ENCODE assay signal across 13 cellular contexts in genomic region chr1:110234691-110235090, GRCh38. TPM values are rescaled to one million over a fixed set of nuclear protein-coding genes. Genes with fewer than 3 reads are reported as not detected.
DNase-seq lines count a peak whose midpoint lies in the region; ATAC-seq, FAIRE-seq and TF ChIP-seq lines count a peak whose summit lies in the region.
"Had no signal": no experiment of that assay in that cellular context is flagged by ENCODE, and none has a peak within 500 bp of the region (broad histone marks: within the 10 kb centered on the region; RNA-seq: fewer than 3 reads in every experiment).

No MANE protein-coding gene starts in this region.

- WGBS in H1 (ENCODE audit: extremely low coverage in 1 of 2, insufficient coverage in 1 of 2, insufficient read length in 1 of 2, insufficient replicate concordance in 2 of 2, low coverage in 1 of 2, low lambda C conversion rate in 2 of 2, missing lambda C conversion rate in 1 of 2), 2 experiments: 86% methylated on average over 5 of the region's 5 CpGs; no CpG with 5 or more reads in 1 of the 2 experiments

- TF ChIP-seq EP300 in H1 (IDR thresholded peaks at IDR 0.05; ENCODE audit: borderline replicate concordance in 1 of 2, low read depth in 2 of 2, low read length in 2 of 2): no peak

- H3K4me1 Mint-ChIP-seq in activated CD4-positive, alpha-beta memory T cell treated with anti-CD3 and anti-CD28 coated beads for 36 hours (ENCODE audit: low read depth): peaks cover 54% of the 10 kb centered on the region
- peaks cover 21% of the 10 kb centered on the region for H3K4me1 Mint-ChIP-seq in activated CD4-positive, alpha-beta memory T cell treated with anti-CD3 and anti-CD28 coated beads, Interleukin-2, amount 10 ng/mL, durations not matched to agents 7 days and 5 days
- peaks cover 47% of the 10 kb centered on the region for H3K4me1 Mint-ChIP-seq in stimulated activated effector memory CD8-positive, alpha-beta T cell treated with anti-CD3 and anti-CD28 coated beads, Interleukin-12 subunit alpha, Interleukin-12 subunit beta, amount 100 ng/mL, for 72 hours

- no peak overlapping the region for H3K4me3 ChIP-seq in H1 (ENCODE audit: extremely low read depth in 1 of 4, insufficient read depth in 2 of 4, low read depth in 3 of 4, low read length in 4 of 4)
- H3K4me3 ChIP-seq: cardiac muscle cell, vagina had no signal

- no peak overlapping the region for H3K23ac ChIP-seq in H1 (ENCODE audit: insufficient read length)

- H2BK120ac ChIP-seq in H1 (replicated peaks; ENCODE audit: low read depth, low read length): no peak overlapping the region

- H4K8ac ChIP-seq in H1 (ENCODE audit: extremely low read depth, insufficient read depth, low read length): no peak overlapping the region

- no peak for TF ChIP-seq CTCF in H1 (IDR thresholded peaks at IDR 0.05; ENCODE audit: control extremely low read depth in 1 of 3, insufficient read depth in 1 of 3, low read depth in 1 of 3, low read length in 3 of 3)

- no peak overlapping the region for H2BK12ac ChIP-seq in H1 (ENCODE audit: low read depth, low read length)

- POLR2A ChIA-PET in activated CD4-positive, alpha-beta memory T cell treated with anti-CD3 and anti-CD28 coated beads for 36 hours (lab: Charles Lee): interaction anchor here (1.3 kb wide), 1 partner anchor 17 kb away, joined by 4 read pairs; no protein-coding TSS in a partner anchor
- POLR2A ChIA-PET in activated CD4-positive, alpha-beta memory T cell treated with anti-CD3 and anti-CD28 coated beads, Interleukin-2, amount 10 ng/mL, durations not matched to agents 7 days and 5 days (lab: Charles Lee): no interaction called here
- POLR2A ChIA-PET in H1 (lab: Charles Lee; ENCODE audit: partially characterized antibody): interaction anchor here (0.6 to 1.1 kb wide), 2 partner anchors 11 to 56 kb away, joined by 3 read pairs; no protein-coding TSS in a partner anchor

- TF ChIP-seq RAD21 in H1 (IDR thresholded peaks at IDR 0.05 in 1 of 2, conservative IDR thresholded peaks at IDR 0.05 in 1 of 2; ENCODE audit: low read depth in 2 of 2, low read length in 2 of 2): no peak

- H3K27ac ChIP-seq in H1 (ENCODE audit: low read depth, low read length): no peak overlapping the region
- H3K27ac ChIP-seq: cardiac muscle cell had no signal

- no peak overlapping the region for H4K5ac ChIP-seq in H1 (ENCODE audit: insufficient read length, low read depth, low read length)

- H3K79me2 ChIP-seq in H1 (ENCODE audit: control insufficient read depth in 1 of 2, insufficient read depth in 2 of 2, low read length in 2 of 2): no peaks in the 10 kb centered on the region

- H3K4me1 ChIP-seq in H1 (replicated peaks in 1 of 4; ENCODE audit: control insufficient read depth in 3 of 4, insufficient read depth in 4 of 4, low read length in 3 of 4): peaks cover 0 to 6% (median 3%) of the 10 kb centered on the region in 4 experiments; a peak in 3 of 7 replicates

- H2AK5ac ChIP-seq in H1 (ENCODE audit: low read depth, low read length): no peak overlapping the region

- no peak overlapping the region for H2BK15ac ChIP-seq in H1 (ENCODE audit: low read length)

- no peaks in the 10 kb centered on the region for H3K27me3 Mint-ChIP-seq in activated CD4-positive, alpha-beta memory T cell treated with anti-CD3 and anti-CD28 coated beads for 36 hours
- no peaks in the 10 kb centered on the region for H3K27me3 Mint-ChIP-seq in activated CD4-positive, alpha-beta memory T cell treated with anti-CD3 and anti-CD28 coated beads, Interleukin-2, amount 10 ng/mL, durations not matched to agents 7 days and 5 days
- H3K27me3 Mint-ChIP-seq: T-helper 17 cell had no signal

- no peaks in the 10 kb centered on the region for H3K9me3 ChIP-seq in H1 (ENCODE audit: insufficient read depth in 2 of 2, low read depth in 1 of 2, low read length in 1 of 2)
- H3K9me3 ChIP-seq: vagina had no signal

- intact Hi-C loops in activated CD4-positive, alpha-beta memory T cell treated with anti-CD3 and anti-CD28 coated beads for 36 hours (cut with micrococcal nuclease): loop anchor here (5.0 kb wide), 3 partner anchors 32 to 413 kb away; no protein-coding TSS in a partner anchor

- TF ChIP-seq POLR2A in H1 (IDR thresholded peaks at IDR 0.05; ENCODE audit: control extremely low read depth in 1 of 2, low read depth in 2 of 2, low read length in 2 of 2): no peak

- H3K4me3 Mint-ChIP-seq in activated CD4-positive, alpha-beta memory T cell treated with anti-CD3 and anti-CD28 coated beads for 36 hours: peak overlapping the region; percentile 24
- no peak overlapping the region for H3K4me3 Mint-ChIP-seq in activated CD4-positive, alpha-beta memory T cell treated with anti-CD3 and anti-CD28 coated beads, Interleukin-2, amount 10 ng/mL, durations not matched to agents 7 days and 5 days
- H3K4me3 Mint-ChIP-seq in stimulated activated effector memory CD8-positive, alpha-beta T cell treated with anti-CD3 and anti-CD28 coated beads, Interleukin-12 subunit alpha, Interleukin-12 subunit beta, amount 100 ng/mL, for 72 hours: peak overlapping the region; percentile 41
- H3K4me3 Mint-ChIP-seq: T-helper 17 cell had no signal

- H3K79me1 ChIP-seq in H1 (ENCODE audit: low read depth, low read length): no peaks in the 10 kb centered on the region

- ATAC-seq in stimulated activated effector memory CD8-positive, alpha-beta T cell treated with anti-CD3 and anti-CD28 coated beads, Interleukin-12 subunit alpha, Interleukin-12 subunit beta, amount 100 ng/mL, for 72 hours: no peak
- ATAC-seq in GM18519 (IDR thresholded peaks at IDR 0.05; ENCODE audit: low FRiP score, unreplicated experiment) (no peak), HG02763 (IDR thresholded peaks at IDR 0.05; ENCODE audit: unreplicated experiment) (no peak)
- ATAC-seq: T-helper 17 cell had no signal

- FAIRE-seq in H1 (lab: Jason Lieb, UNC): no peak

- H4K20me1 ChIP-seq in H1 (replicated peaks in 1 of 2; ENCODE audit: control insufficient read depth in 1 of 2, insufficient read depth in 2 of 2, low read length in 2 of 2): peaks cover 0 to 2% of the 10 kb centered on the region in 2 experiments

- no peak overlapping the region for H3K4ac ChIP-seq in H1 (replicated peaks; ENCODE audit: insufficient read length, low read depth, low read length)

- DNase-seq in activated CD4-positive, alpha-beta memory T cell treated with anti-CD3 and anti-CD28 coated beads for 36 hours: peak; percentile 19
- no peak for DNase-seq in activated CD4-positive, alpha-beta memory T cell treated with anti-CD3 and anti-CD28 coated beads, Interleukin-2, amount 10 ng/mL, durations not matched to agents 7 days and 5 days
- DNase-seq in M059J (ENCODE audit: low read depth) (peak; percentile 46), H1 (ENCODE audit: low read depth in 1 of 2, low spot score in 2 of 2) (no peak), hippocampal formation (lab: John Stamatoyannopoulos, UW) (no peak)
- DNase-seq in stimulated activated effector memory CD8-positive, alpha-beta T cell treated with anti-CD3 and anti-CD28 coated beads, Interleukin-12 subunit alpha, Interleukin-12 subunit beta, amount 100 ng/mL, for 72 hours (ENCODE audit: low spot score in 2 of 2): no peak
- DNase-seq: NCI-H524; stimulated activated naive CD4-positive, alpha-beta T cell; T-helper 17 cell had no signal

- no peaks in the 10 kb centered on the region for H3K23me2 ChIP-seq in H1 (ENCODE audit: low read depth, low read length)

- no peak overlapping the region for H4K91ac ChIP-seq in H1 (replicated peaks; ENCODE audit: insufficient read length, low read length)

- CTCF ChIA-PET in activated CD4-positive, alpha-beta memory T cell treated with anti-CD3 and anti-CD28 coated beads for 36 hours (lab: Charles Lee): interaction anchor here (0.6 to 3.8 kb wide), 3 partner anchors 27 to 1273 kb away, joined by 3 to 22 read pairs (median 17); no protein-coding TSS in a partner anchor
- CTCF ChIA-PET in activated CD4-positive, alpha-beta memory T cell treated with anti-CD3 and anti-CD28 coated beads, Interleukin-2, amount 10 ng/mL, durations not matched to agents 7 days and 5 days (lab: Charles Lee): no interaction called here
- CTCF ChIA-PET in H1 (lab: Charles Lee; ENCODE audit: partially characterized antibody): interaction anchor here (0.6 to 3.0 kb wide), 6 partner anchors 8 to 225 kb away, joined by 4 to 10 read pairs (median 4); no protein-coding TSS in a partner anchor

- H3K27ac Mint-ChIP-seq in activated CD4-positive, alpha-beta memory T cell treated with anti-CD3 and anti-CD28 coated beads for 36 hours: peak overlapping the region; percentile 97
- no peak overlapping the region for H3K27ac Mint-ChIP-seq in activated CD4-positive, alpha-beta memory T cell treated with anti-CD3 and anti-CD28 coated beads, Interleukin-2, amount 10 ng/mL, durations not matched to agents 7 days and 5 days
- peak overlapping the region; percentile 87 for H3K27ac Mint-ChIP-seq in stimulated activated effector memory CD8-positive, alpha-beta T cell treated with anti-CD3 and anti-CD28 coated beads, Interleukin-12 subunit alpha, Interleukin-12 subunit beta, amount 100 ng/mL, for 72 hours
- H3K27ac Mint-ChIP-seq: T-helper 17 cell had no signal

- no peaks in the 10 kb centered on the region for H3K9me3 Mint-ChIP-seq in activated CD4-positive, alpha-beta memory T cell treated with anti-CD3 and anti-CD28 coated beads for 36 hours
- H3K9me3 Mint-ChIP-seq in activated CD4-positive, alpha-beta memory T cell treated with anti-CD3 and anti-CD28 coated beads, Interleukin-2, amount 10 ng/mL, durations not matched to agents 7 days and 5 days: no peaks in the 10 kb centered on the region
- no peaks in the 10 kb centered on the region for H3K9me3 Mint-ChIP-seq in stimulated activated effector memory CD8-positive, alpha-beta T cell treated with anti-CD3 and anti-CD28 coated beads, Interleukin-12 subunit alpha, Interleukin-12 subunit beta, amount 100 ng/mL, for 72 hours

- H3K36me3 ChIP-seq in H1 (ENCODE audit: control insufficient read depth in 2 of 4, insufficient read depth in 4 of 4, low read length in 3 of 4): peaks cover 0 to 5% (median 0%) of the 10 kb centered on the region in 4 experiments; a peak in 3 of 8 replicates
- H3K36me3 ChIP-seq: cardiac muscle cell had no signal

- H2AFZ ChIP-seq in H1 (ENCODE audit: low read length): no peak overlapping the region

- H3K36me3 Mint-ChIP-seq in activated CD4-positive, alpha-beta memory T cell treated with anti-CD3 and anti-CD28 coated beads for 36 hours: peaks cover 23% of the 10 kb centered on the region
- peaks cover 3% of the 10 kb centered on the region for H3K36me3 Mint-ChIP-seq in activated CD4-positive, alpha-beta memory T cell treated with anti-CD3 and anti-CD28 coated beads, Interleukin-2, amount 10 ng/mL, durations not matched to agents 7 days and 5 days (ENCODE audit: low read depth)
- H3K36me3 Mint-ChIP-seq in stimulated activated effector memory CD8-positive, alpha-beta T cell treated with anti-CD3 and anti-CD28 coated beads, Interleukin-12 subunit alpha, Interleukin-12 subunit beta, amount 100 ng/mL, for 72 hours: no peaks in the 10 kb centered on the region

- no peak overlapping the region for H3K9ac ChIP-seq in H1 (replicated peaks in 1 of 4; ENCODE audit: extremely low read depth in 1 of 4, low read depth in 3 of 4, low read length in 3 of 4)

- peak overlapping the region; percentile 81; the same call in 1 of the 2 replicates for H2BK5ac ChIP-seq in H1 (ENCODE audit: low read depth, low read length)

- no peak overlapping the region for H3K18ac ChIP-seq in H1 (ENCODE audit: extremely low read depth, low read length)

- H3K4me2 ChIP-seq in H1 (ENCODE audit: insufficient read depth in 1 of 2, low read depth in 2 of 2, low read length in 2 of 2): no peak overlapping the region

- no peak overlapping the region for H3K14ac ChIP-seq in H1 (ENCODE audit: insufficient read length)

- H3K27me3 ChIP-seq in H1 (replicated peaks in 1 of 4; ENCODE audit: control insufficient read depth in 3 of 4, extremely low read depth in 1 of 4, insufficient read depth in 3 of 4, low read length in 3 of 4): no peaks in the 10 kb centered on the region; a peak in 1 of 7 replicates
- H3K27me3 ChIP-seq: cardiac muscle cell, vagina had no signal

- no peak overlapping the region for H3K56ac ChIP-seq in H1 (replicated peaks; ENCODE audit: insufficient read length, low read depth, low read length)

- no peak overlapping the region for H2BK20ac ChIP-seq in H1 (ENCODE audit: low read length)

RNA-seq across cellular contexts. Expression of gene KCNC4, which starts 24.6 kb away (rescaled TPM):
- 10 to 100 TPM; 15.0 to 15.1 TPM for total RNA-seq in activated CD4-positive, alpha-beta memory T cell treated with anti-CD3 and anti-CD28 coated beads for 36 hours
- total RNA-seq in activated CD4-positive, alpha-beta memory T cell treated with anti-CD3 and anti-CD28 coated beads, Interleukin-2, amount 10 ng/mL, durations not matched to agents 7 days and 5 days: 1 to 10 TPM; 6.8 to 8.1 TPM
- 0.07 and 0.91 TPM in 2 replicates for total RNA-seq in M059J (2014; rRNA removed; shearing (Covaris generic))
- total RNA-seq in H1 (2021; fragmentation: NEBNext Ultra II Directional; extraction: Animal tissue kit (Norgen Biotek cat#: 25700)): 11.2 TPM in 2 replicates
- polyA plus RNA-seq in H1 (2011; rRNA removed): 8.1 and 10.6 TPM in 2 replicates
- polyA plus RNA-seq in H1 (2011; cell fraction: cytosol; rRNA removed): 6.5 TPM
- 24.1 TPM for polyA plus RNA-seq in H1 (2011; cell fraction: nucleus; rRNA removed)
- 7.0 to 8.7 TPM (median 7.2 TPM) in 4 replicates for polyA plus RNA-seq in H1 (2012, experiment 1 of 2)
- polyA plus RNA-seq in H1 (2012, experiment 2 of 2): 5.3 TPM
- 5.0 TPM for polyA plus RNA-seq in H1 (2013, experiment 1 of 2)
- polyA plus RNA-seq in H1 (2013, experiment 2 of 2): 4.6 TPM
- 7.6 and 9.3 TPM in 2 replicates for polyA minus RNA-seq in H1 (2011; rRNA and poly(A)+ RNA removed)
- polyA minus RNA-seq in H1 (2011; cell fraction: cytosol; rRNA and poly(A)+ RNA removed): 5.2 TPM
- 13.3 TPM for polyA minus RNA-seq in H1 (2011; cell fraction: nucleus; rRNA and poly(A)+ RNA removed)

Comparison
In these comparisons a context has a peak if more than half of its experiments do, and no peak if none do; other contexts are left out.
1. DNase-seq: peak in activated CD4-positive, alpha-beta memory T cell treated with anti-CD3 and anti-CD28 coated beads for 36 hours (single experiment) and M059J (single experiment); none in activated CD4-positive, alpha-beta memory T cell treated with anti-CD3 and anti-CD28 coated beads, Interleukin-2, amount 10 ng/mL, durations not matched to agents 7 days and 5 days (single experiment), H1 (0 of 2), stimulated activated effector memory CD8-positive, alpha-beta T cell treated with anti-CD3 and anti-CD28 coated beads, Interleukin-12 subunit alpha, Interleukin-12 subunit beta, amount 100 ng/mL, for 72 hours (0 of 2) and hippocampal formation (0 of 2).